15 cellular contexts compared by ENCODE assay signal in genomic region chr1:71561206-71561605, GRCh38.
DNase-seq lines count a peak whose midpoint lies in the region; ATAC-seq and TF ChIP-seq lines count a peak whose summit lies in the region.
"Had no signal": no experiment of that assay in that cellular context is flagged by ENCODE, and none has a peak within 500 bp of the region (broad histone marks: within the 10 kb centered on the region; RNA-seq: fewer than 3 reads in every experiment).

No MANE protein-coding gene starts in this region.

- H3K4me3 ChIP-seq in SK-N-SH (ENCODE audit: low read depth in 2 of 2, low read length in 1 of 2): no peak overlapping the region
- H3K4me3 ChIP-seq in fibroblast of mammary gland (ENCODE audit: control insufficient read depth, low read depth, low read length): no peak overlapping the region
- H3K4me3 ChIP-seq in smooth muscle cell: no peak overlapping the region
- H3K4me3 ChIP-seq: K562, SJSA1 had no signal

- ATAC-seq in HG03565 (IDR thresholded peaks at IDR 0.05; ENCODE audit: unreplicated experiment): no peak
- ATAC-seq: K562 had no signal

- H3K27ac ChIP-seq in SK-N-SH (ENCODE audit: low read depth in 2 of 2, low read length in 1 of 2) (peak overlapping the region in 1 of 2 experiments; percentile 73; a peak in 2 of 4 replicates), smooth muscle cell (ENCODE audit: low read depth) (peak overlapping the region; percentile 11)
- H3K27ac ChIP-seq: SJSA1 had no signal

- H3K4me1 Mint-ChIP-seq in osteocyte (ENCODE audit: unreplicated experiment): peaks cover 8% of the 10 kb centered on the region
- H3K4me1 Mint-ChIP-seq: CD8-positive, alpha-beta memory T cell had no signal

- H3K79me2 ChIP-seq in SK-N-SH (ENCODE audit: insufficient read depth): no peaks in the 10 kb centered on the region
- H3K79me2 ChIP-seq in smooth muscle cell (ENCODE audit: low read depth): no peaks in the 10 kb centered on the region

- POLR2A ChIA-PET in SK-N-SH (lab: Yijun Ruan, JAX): no interaction called here

- no peak overlapping the region for H3K9ac ChIP-seq in SK-N-SH
- no peak overlapping the region for H3K9ac ChIP-seq in smooth muscle cell (ENCODE audit: low read depth)

- H3K9me3 Mint-ChIP-seq in osteocyte (ENCODE audit: unreplicated experiment): no peaks in the 10 kb centered on the region

- H3K27me3 Mint-ChIP-seq in osteocyte (ENCODE audit: unreplicated experiment): no peaks in the 10 kb centered on the region
- H3K27me3 Mint-ChIP-seq: CD8-positive, alpha-beta memory T cell had no signal

- H3K36me3 ChIP-seq in SK-N-SH (replicated peaks in 1 of 2; ENCODE audit: control insufficient read depth in 1 of 2, insufficient read depth in 2 of 2, low read length in 1 of 2) (no peaks in the 10 kb centered on the region), smooth muscle cell (ENCODE audit: low read depth) (no peaks in the 10 kb centered on the region)
- H3K36me3 ChIP-seq: SJSA1 had no signal

- peak overlapping the region; percentile 60 for H3K4me2 ChIP-seq in SK-N-SH
- peak overlapping the region; percentile 61 for H3K4me2 ChIP-seq in smooth muscle cell

- H3K4me1 ChIP-seq in SK-N-SH (ENCODE audit: control insufficient read depth in 1 of 2, insufficient read depth in 2 of 2, low read depth in 1 of 2, low read length in 1 of 2) (peaks cover 0 to 17% of the 10 kb centered on the region in 2 experiments; a peak in 1 of 4 replicates), smooth muscle cell (ENCODE audit: low read depth) (peaks cover 11% of the 10 kb centered on the region)
- H3K4me1 ChIP-seq: SJSA1 had no signal

- no peak overlapping the region for H3K27ac Mint-ChIP-seq in osteocyte (ENCODE audit: unreplicated experiment)
- H3K27ac Mint-ChIP-seq: CD8-positive, alpha-beta memory T cell had no signal

- H3K4me3 Mint-ChIP-seq in osteocyte (ENCODE audit: unreplicated experiment): no peak overlapping the region
- H3K4me3 Mint-ChIP-seq: CD8-positive, alpha-beta memory T cell had no signal

- H3F3A ChIP-seq in SK-N-SH (replicated peaks; ENCODE audit: insufficient read depth) (peaks cover 21% of the 10 kb centered on the region), smooth muscle cell (ENCODE audit: low read depth) (no peaks in the 10 kb centered on the region)

- no peaks in the 10 kb centered on the region for H3K9me2 ChIP-seq in SK-N-SH

- peak overlapping the region; percentile 30; the same call in 1 of the 2 replicates for H2AFZ ChIP-seq in SK-N-SH (ENCODE audit: low read depth)
- peak overlapping the region; percentile 15 for H2AFZ ChIP-seq in smooth muscle cell (ENCODE audit: low read depth)

- TF ChIP-seq RAD21 in SK-N-SH (IDR thresholded peaks at IDR 0.05; ENCODE audit: low read length): no peak

- WGBS in SK-N-SH (ENCODE audit: low lambda C conversion rate): 15% methylated on average over 2 of the region's 2 CpGs
- 54% methylated on average over 2 of the region's 2 CpGs for WGBS in smooth muscle cell (ENCODE audit: low lambda C conversion rate)

- H3K36me3 Mint-ChIP-seq in osteocyte (ENCODE audit: unreplicated experiment): no peaks in the 10 kb centered on the region
- H3K36me3 Mint-ChIP-seq: CD8-positive, alpha-beta memory T cell had no signal

- TF ChIP-seq CTCF in SK-N-SH (IDR thresholded peaks at IDR 0.05): no peak
- TF ChIP-seq CTCF in fibroblast of mammary gland (conservative IDR thresholded peaks at IDR 0.05; ENCODE audit: control insufficient read depth, insufficient read depth, low read depth, low read length): no peak
- TF ChIP-seq CTCF in smooth muscle cell (IDR thresholded peaks at IDR 0.05; ENCODE audit: borderline replicate concordance, insufficient read depth, poor library complexity, severe bottlenecking): no peak
- TF ChIP-seq CTCF in osteocyte (IDR thresholded peaks at IDR 0.05): no peak

- H3K9me3 ChIP-seq in SK-N-SH (no peaks in the 10 kb centered on the region), smooth muscle cell (replicated peaks; ENCODE audit: low read depth) (no peaks in the 10 kb centered on the region)
- H3K9me3 ChIP-seq: SJSA1 had no signal

- H3K27me3 ChIP-seq in SK-N-SH (ENCODE audit: insufficient read depth) (no peaks in the 10 kb centered on the region), smooth muscle cell (ENCODE audit: low read depth) (no peaks in the 10 kb centered on the region)
- H3K27me3 ChIP-seq: SJSA1 had no signal

- H4K20me1 ChIP-seq in SK-N-SH (ENCODE audit: insufficient read depth): no peaks in the 10 kb centered on the region
- H4K20me1 ChIP-seq in smooth muscle cell (ENCODE audit: low read depth): no peaks in the 10 kb centered on the region

- DNase-seq in EH (ENCODE audit: low read depth) (peak; percentile 32), SK-N-SH (no peak), fibroblast of mammary gland (ENCODE audit: low read depth) (peak; percentile 43), smooth muscle cell (lab: John Stamatoyannopoulos, UW; ENCODE audit: unreplicated experiment) (no peak), NCI-H1436 treated with DMSO at 0.1 percent for 48 hours (lab: John Stamatoyannopoulos, UW) (no peak), DMS153 (lab: John Stamatoyannopoulos, UW) (no peak), osteocyte (ENCODE audit: extremely low spot score, unreplicated experiment) (no peak)
- DNase-seq: CD8-positive, alpha-beta memory T cell; H7; NCI-H1930; NCI-H524; SW 1271 had no signal

- TF ChIP-seq EP300 in SK-N-SH (IDR thresholded peaks at IDR 0.05; ENCODE audit: borderline replicate concordance in 1 of 2, low read depth in 1 of 2, low read length in 1 of 2): no peak

- CTCF ChIA-PET in SK-N-SH (lab: Yijun Ruan, JAX): no interaction called here

TF ChIP-seq in SK-N-SH, 30 proteins besides CTCF, POLR2A, EP300 and RAD21:
- TF ChIP-seq POLR2AphosphoS5 (IDR thresholded peaks at IDR 0.05; ENCODE audit: low read depth, low read length) (no peak), NFIC (IDR thresholded peaks at IDR 0.05; ENCODE audit: borderline replicate concordance) (peak; percentile 31; the same call in 1 of the 2 replicates), FOSL2 (IDR thresholded peaks at IDR 0.05; ENCODE audit: borderline replicate concordance, low read depth) (0 out of 2 replicates have a peak, but pooled peaks have one; percentile 19)

Comparison
In these comparisons a context has a peak if more than half of its experiments do, and no peak if none do; other contexts are left out.
1. DNase-seq: peak in EH (single experiment) and fibroblast of mammary gland (single experiment); none in SK-N-SH (single experiment), smooth muscle cell (single experiment), NCI-H1436 treated with DMSO at 0.1 percent for 48 hours (single experiment), DMS153 (single experiment) and osteocyte (single experiment).